5 cellular contexts compared by ENCODE assay signal in genomic region chr3:4458961-4459360, GRCh38.
"Had no signal": no experiment of that assay in that cellular context is flagged by ENCODE, and none has a peak within 500 bp of the region (broad histone marks: within the 10 kb centered on the region; RNA-seq: fewer than 3 reads in every experiment).

No MANE protein-coding gene starts in this region.

- DNase-seq: KBM-7, KG1 had no signal

- FAIRE-seq: HTR-8/SVneo had no signal

- H3K9ac ChIP-seq: KMS-11 had no signal

- H3K27ac ChIP-seq: HL-60, KMS-11 had no signal

- H3K4me2 ChIP-seq: KMS-11 had no signal
